In the genomic region with DNA sequence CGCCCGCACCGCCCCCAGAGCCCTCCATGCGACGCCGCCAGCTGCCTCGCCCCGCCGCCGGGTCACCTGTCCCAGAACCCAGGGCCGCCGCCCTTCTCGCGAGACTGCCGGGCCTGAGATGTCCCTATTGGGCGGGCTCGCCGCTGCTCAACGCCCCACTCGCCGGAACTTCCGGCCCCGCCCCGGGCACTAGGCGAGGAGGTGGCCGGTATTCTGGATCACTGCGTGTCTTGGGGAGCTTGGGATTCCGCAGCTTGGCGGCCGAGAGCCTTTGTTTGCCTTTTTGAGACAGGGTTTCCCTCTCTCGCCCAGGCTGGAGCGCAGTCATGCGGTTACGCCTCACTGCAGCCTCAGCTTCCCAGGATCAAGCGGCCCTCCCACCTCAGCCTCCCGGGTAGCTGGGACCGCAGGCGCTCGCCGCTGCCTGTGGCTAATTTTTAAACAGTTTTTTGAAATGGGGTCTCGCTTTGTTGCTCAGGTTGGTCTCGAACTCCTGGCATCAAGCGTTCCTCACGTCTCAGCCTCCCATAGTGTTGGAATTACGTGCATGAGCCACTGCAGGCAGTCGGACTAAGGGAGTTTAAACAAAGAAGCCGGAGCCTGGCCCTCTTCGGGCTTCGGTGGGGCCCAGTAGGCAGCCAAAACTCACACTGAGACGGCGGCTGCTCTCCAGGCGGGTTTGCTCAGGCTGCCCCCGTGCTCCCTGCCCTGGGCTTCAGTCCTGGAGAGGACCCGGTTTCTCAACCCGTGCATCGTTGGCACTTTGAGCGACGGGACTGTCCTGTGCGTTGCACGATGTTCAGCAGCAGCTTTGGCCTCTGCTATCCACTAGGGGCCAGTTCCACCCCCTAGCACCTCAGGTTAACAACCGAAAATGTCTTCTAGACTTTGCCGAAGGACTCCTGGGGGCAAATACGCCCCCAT, we compare ENCODE assay signal across 1 cellular context.
TF ChIP-seq lines count a peak whose summit lies in the region.

A gene (minus strand): TSS at position 43 of the 924 bp plus-strand sequence. CDS start 15 bp downstream, at position 28.

TF ChIP-seq in HepG2, 621 proteins besides CTCF, POLR2A, EP300 and RAD21 (continued from another document and continues in another):
- TF ChIP-seq, protein P1, sequence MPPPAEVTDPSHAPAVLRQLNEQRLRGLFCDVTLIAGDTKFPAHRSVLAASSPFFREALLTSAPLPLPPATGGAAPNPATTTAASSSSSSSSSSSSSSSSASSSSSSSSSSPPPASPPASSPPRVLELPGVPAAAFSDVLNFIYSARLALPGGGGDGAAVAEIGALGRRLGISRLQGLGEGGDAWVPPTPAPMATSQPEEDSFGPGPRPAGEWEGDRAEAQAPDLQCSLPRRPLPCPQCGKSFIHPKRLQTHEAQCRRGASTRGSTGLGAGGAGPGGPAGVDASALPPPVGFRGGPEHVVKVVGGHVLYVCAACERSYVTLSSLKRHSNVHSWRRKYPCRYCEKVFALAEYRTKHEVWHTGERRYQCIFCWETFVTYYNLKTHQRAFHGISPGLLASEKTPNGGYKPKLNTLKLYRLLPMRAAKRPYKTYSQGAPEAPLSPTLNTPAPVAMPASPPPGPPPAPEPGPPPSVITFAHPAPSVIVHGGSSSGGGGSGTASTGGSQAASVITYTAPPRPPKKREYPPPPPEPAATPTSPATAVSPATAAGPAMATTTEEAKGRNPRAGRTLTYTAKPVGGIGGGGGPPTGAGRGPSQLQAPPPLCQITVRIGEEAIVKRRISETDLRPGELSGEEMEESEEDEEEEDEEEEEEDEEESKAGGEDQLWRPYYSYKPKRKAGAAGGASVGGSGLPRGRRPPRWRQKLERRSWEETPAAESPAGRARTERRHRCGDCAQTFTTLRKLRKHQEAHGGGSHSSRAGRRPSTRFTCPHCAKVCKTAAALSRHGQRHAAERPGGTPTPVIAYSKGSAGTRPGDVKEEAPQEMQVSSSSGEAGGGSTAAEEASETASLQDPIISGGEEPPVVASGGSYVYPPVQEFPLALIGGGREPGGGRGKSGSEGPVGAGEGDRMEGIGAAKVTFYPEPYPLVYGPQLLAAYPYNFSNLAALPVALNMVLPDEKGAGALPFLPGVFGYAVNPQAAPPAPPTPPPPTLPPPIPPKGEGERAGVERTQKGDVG (CRISPR knock-in tag; IDR thresholded peaks at IDR 0.05; ENCODE audit: borderline replicate concordance): 0 out of 2 replicates have a peak, but pooled peaks have one; percentile 25
- TF ChIP-seq ZNF343 (CRISPR knock-in tag; IDR thresholded peaks at IDR 0.05): no peak
- peak; percentile 32; the same call in 1 of the 2 replicates for TF ChIP-seq ZNF7 (CRISPR knock-in tag; IDR thresholded peaks at IDR 0.05)
- TF ChIP-seq SMYD3 (CRISPR knock-in tag; IDR thresholded peaks at IDR 0.05): 0 out of 2 replicates have a peak, but pooled peaks have one; percentile 42
- peak; percentile 67 for TF ChIP-seq NR2C2 (CRISPR knock-in tag; IDR thresholded peaks at IDR 0.05; ENCODE audit: borderline replicate concordance)
- TF ChIP-seq ZSCAN31 (CRISPR knock-in tag; IDR thresholded peaks at IDR 0.05; ENCODE audit: low read depth): 0 out of 2 replicates have a peak, but pooled peaks have one; percentile 56
- TF ChIP-seq, protein P2, sequence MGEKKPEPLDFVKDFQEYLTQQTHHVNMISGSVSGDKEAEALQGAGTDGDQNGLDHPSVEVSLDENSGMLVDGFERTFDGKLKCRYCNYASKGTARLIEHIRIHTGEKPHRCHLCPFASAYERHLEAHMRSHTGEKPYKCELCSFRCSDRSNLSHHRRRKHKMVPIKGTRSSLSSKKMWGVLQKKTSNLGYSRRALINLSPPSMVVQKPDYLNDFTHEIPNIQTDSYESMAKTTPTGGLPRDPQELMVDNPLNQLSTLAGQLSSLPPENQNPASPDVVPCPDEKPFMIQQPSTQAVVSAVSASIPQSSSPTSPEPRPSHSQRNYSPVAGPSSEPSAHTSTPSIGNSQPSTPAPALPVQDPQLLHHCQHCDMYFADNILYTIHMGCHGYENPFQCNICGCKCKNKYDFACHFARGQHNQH (CRISPR knock-in tag; IDR thresholded peaks at IDR 0.05): peak; percentile 51; the same call in 1 of the 2 replicates
- TF ChIP-seq, protein P3, sequence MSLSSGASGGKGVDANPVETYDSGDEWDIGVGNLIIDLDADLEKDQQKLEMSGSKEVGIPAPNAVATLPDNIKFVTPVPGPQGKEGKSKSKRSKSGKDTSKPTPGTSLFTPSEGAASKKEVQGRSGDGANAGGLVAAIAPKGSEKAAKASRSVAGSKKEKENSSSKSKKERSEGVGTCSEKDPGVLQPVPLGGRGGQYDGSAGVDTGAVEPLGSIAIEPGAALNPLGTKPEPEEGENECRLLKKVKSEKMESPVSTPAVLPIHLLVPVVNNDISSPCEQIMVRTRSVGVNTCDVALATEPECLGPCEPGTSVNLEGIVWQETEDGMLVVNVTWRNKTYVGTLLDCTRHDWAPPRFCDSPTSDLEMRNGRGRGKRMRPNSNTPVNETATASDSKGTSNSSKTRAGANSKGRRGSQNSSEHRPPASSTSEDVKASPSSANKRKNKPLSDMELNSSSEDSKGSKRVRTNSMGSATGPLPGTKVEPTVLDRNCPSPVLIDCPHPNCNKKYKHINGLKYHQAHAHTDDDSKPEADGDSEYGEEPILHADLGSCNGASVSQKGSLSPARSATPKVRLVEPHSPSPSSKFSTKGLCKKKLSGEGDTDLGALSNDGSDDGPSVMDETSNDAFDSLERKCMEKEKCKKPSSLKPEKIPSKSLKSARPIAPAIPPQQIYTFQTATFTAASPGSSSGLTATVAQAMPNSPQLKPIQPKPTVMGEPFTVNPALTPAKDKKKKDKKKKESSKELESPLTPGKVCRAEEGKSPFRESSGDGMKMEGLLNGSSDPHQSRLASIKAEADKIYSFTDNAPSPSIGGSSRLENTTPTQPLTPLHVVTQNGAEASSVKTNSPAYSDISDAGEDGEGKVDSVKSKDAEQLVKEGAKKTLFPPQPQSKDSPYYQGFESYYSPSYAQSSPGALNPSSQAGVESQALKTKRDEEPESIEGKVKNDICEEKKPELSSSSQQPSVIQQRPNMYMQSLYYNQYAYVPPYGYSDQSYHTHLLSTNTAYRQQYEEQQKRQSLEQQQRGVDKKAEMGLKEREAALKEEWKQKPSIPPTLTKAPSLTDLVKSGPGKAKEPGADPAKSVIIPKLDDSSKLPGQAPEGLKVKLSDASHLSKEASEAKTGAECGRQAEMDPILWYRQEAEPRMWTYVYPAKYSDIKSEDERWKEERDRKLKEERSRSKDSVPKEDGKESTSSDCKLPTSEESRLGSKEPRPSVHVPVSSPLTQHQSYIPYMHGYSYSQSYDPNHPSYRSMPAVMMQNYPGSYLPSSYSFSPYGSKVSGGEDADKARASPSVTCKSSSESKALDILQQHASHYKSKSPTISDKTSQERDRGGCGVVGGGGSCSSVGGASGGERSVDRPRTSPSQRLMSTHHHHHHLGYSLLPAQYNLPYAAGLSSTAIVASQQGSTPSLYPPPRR (CRISPR knock-in tag; IDR thresholded peaks at IDR 0.05; ENCODE audit: borderline replicate concordance): no peak
- TF ChIP-seq ZBTB42 (CRISPR knock-in tag; IDR thresholded peaks at IDR 0.05): no peak
- peak; percentile 99 for TF ChIP-seq KLF12 (CRISPR knock-in tag; IDR thresholded peaks at IDR 0.05; ENCODE audit: borderline replicate concordance)
- TF ChIP-seq, protein P4, sequence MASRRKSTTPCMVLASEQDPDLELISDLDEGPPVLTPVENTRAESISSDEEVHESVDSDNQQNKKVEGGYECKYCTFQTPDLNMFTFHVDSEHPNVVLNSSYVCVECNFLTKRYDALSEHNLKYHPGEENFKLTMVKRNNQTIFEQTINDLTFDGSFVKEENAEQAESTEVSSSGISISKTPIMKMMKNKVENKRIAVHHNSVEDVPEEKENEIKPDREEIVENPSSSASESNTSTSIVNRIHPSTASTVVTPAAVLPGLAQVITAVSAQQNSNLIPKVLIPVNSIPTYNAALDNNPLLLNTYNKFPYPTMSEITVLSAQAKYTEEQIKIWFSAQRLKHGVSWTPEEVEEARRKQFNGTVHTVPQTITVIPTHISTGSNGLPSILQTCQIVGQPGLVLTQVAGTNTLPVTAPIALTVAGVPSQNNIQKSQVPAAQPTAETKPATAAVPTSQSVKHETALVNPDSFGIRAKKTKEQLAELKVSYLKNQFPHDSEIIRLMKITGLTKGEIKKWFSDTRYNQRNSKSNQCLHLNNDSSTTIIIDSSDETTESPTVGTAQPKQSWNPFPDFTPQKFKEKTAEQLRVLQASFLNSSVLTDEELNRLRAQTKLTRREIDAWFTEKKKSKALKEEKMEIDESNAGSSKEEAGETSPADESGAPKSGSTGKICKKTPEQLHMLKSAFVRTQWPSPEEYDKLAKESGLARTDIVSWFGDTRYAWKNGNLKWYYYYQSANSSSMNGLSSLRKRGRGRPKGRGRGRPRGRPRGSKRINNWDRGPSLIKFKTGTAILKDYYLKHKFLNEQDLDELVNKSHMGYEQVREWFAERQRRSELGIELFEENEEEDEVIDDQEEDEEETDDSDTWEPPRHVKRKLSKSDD (CRISPR knock-in tag; IDR thresholded peaks at IDR 0.05; ENCODE audit: low read depth): 0 out of 2 replicates have a peak, but pooled peaks have one; percentile 32
- TF ChIP-seq, protein P5, sequence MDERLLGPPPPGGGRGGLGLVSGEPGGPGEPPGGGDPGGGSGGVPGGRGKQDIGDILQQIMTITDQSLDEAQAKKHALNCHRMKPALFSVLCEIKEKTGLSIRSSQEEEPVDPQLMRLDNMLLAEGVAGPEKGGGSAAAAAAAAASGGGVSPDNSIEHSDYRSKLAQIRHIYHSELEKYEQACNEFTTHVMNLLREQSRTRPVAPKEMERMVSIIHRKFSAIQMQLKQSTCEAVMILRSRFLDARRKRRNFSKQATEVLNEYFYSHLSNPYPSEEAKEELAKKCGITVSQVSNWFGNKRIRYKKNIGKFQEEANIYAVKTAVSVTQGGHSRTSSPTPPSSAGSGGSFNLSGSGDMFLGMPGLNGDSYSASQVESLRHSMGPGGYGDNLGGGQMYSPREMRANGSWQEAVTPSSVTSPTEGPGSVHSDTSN (CRISPR knock-in tag; IDR thresholded peaks at IDR 0.05): peak; percentile 90
- peak; percentile 90 for TF ChIP-seq DMAP1 (CRISPR knock-in tag; IDR thresholded peaks at IDR 0.05)
- TF ChIP-seq, protein P6, sequence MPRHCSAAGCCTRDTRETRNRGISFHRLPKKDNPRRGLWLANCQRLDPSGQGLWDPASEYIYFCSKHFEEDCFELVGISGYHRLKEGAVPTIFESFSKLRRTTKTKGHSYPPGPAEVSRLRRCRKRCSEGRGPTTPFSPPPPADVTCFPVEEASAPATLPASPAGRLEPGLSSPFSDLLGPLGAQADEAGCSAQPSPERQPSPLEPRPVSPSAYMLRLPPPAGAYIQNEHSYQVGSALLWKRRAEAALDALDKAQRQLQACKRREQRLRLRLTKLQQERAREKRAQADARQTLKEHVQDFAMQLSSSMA (CRISPR knock-in tag; IDR thresholded peaks at IDR 0.05): peak; percentile 75; the same call in 1 of the 2 replicates
- TF ChIP-seq PITX1 (CRISPR knock-in tag; IDR thresholded peaks at IDR 0.05): peak; percentile 18; the same call in 1 of the 2 replicates
- no peak for TF ChIP-seq ARNT (IDR thresholded peaks at IDR 0.05)
- TF ChIP-seq PHF8 (CRISPR knock-in tag; IDR thresholded peaks at IDR 0.05): peak; percentile 93
- TF ChIP-seq NR1H2 (CRISPR knock-in tag; IDR thresholded peaks at IDR 0.05; ENCODE audit: borderline replicate concordance, low read depth): no peak
- TF ChIP-seq, protein P7, sequence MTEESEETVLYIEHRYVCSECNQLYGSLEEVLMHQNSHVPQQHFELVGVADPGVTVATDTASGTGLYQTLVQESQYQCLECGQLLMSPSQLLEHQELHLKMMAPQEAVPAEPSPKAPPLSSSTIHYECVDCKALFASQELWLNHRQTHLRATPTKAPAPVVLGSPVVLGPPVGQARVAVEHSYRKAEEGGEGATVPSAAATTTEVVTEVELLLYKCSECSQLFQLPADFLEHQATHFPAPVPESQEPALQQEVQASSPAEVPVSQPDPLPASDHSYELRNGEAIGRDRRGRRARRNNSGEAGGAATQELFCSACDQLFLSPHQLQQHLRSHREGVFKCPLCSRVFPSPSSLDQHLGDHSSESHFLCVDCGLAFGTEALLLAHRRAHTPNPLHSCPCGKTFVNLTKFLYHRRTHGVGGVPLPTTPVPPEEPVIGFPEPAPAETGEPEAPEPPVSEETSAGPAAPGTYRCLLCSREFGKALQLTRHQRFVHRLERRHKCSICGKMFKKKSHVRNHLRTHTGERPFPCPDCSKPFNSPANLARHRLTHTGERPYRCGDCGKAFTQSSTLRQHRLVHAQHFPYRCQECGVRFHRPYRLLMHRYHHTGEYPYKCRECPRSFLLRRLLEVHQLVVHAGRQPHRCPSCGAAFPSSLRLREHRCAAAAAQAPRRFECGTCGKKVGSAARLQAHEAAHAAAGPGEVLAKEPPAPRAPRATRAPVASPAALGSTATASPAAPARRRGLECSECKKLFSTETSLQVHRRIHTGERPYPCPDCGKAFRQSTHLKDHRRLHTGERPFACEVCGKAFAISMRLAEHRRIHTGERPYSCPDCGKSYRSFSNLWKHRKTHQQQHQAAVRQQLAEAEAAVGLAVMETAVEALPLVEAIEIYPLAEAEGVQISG (CRISPR knock-in tag; IDR thresholded peaks at IDR 0.05): peak; percentile 67
- TF ChIP-seq ATAD3A (CRISPR knock-in tag; IDR thresholded peaks at IDR 0.05): no peak
- peak; percentile 30; the same call in 1 of the 2 replicates for TF ChIP-seq ZNF629 (CRISPR knock-in tag; conservative IDR thresholded peaks at IDR 0.05)
- peak; percentile 9; the same call in 1 of the 2 replicates for TF ChIP-seq MAFF (IDR thresholded peaks at IDR 0.05; ENCODE audit: low read depth, low read length)
- peak; percentile 76; the same call in 1 of the 2 replicates for TF ChIP-seq ZNF446 (CRISPR knock-in tag; IDR thresholded peaks at IDR 0.05)
- TF ChIP-seq, protein P8, sequence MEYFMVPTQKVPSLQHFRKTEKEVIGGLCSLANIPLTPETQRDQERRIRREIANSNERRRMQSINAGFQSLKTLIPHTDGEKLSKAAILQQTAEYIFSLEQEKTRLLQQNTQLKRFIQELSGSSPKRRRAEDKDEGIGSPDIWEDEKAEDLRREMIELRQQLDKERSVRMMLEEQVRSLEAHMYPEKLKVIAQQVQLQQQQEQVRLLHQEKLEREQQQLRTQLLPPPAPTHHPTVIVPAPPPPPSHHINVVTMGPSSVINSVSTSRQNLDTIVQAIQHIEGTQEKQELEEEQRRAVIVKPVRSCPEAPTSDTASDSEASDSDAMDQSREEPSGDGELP (IDR thresholded peaks at IDR 0.05; ENCODE audit: borderline replicate concordance, low read depth): peak; percentile 83; the same call in 1 of the 2 replicates
- TF ChIP-seq AGO1 (IDR thresholded peaks at IDR 0.05; ENCODE audit: low read depth, low read length, poor library complexity, severe bottlenecking): peak; percentile 37
- no peak for TF ChIP-seq ARHGAP35 (CRISPR knock-in tag; IDR thresholded peaks at IDR 0.05; ENCODE audit: borderline replicate concordance)
- peak; percentile 77; the same call in 1 of the 2 replicates for TF ChIP-seq SIN3A (IDR thresholded peaks at IDR 0.05; ENCODE audit: borderline replicate concordance, low read depth, low read length)
- TF ChIP-seq THYN1 (CRISPR knock-in tag; IDR thresholded peaks at IDR 0.05; ENCODE audit: borderline replicate concordance, low read depth): no peak
- TF ChIP-seq KMT2B (CRISPR knock-in tag; IDR thresholded peaks at IDR 0.05): peak; percentile 82
- TF ChIP-seq, protein P9, sequence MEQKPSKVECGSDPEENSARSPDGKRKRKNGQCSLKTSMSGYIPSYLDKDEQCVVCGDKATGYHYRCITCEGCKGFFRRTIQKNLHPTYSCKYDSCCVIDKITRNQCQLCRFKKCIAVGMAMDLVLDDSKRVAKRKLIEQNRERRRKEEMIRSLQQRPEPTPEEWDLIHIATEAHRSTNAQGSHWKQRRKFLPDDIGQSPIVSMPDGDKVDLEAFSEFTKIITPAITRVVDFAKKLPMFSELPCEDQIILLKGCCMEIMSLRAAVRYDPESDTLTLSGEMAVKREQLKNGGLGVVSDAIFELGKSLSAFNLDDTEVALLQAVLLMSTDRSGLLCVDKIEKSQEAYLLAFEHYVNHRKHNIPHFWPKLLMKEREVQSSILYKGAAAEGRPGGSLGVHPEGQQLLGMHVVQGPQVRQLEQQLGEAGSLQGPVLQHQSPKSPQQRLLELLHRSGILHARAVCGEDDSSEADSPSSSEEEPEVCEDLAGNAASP (CRISPR knock-in tag; IDR thresholded peaks at IDR 0.05; ENCODE audit: borderline replicate concordance): peak; percentile 32; the same call in 1 of the 2 replicates
